Comparison of ENCODE assay signal across 9 cellular contexts in genomic region chr13:72726721-72727416, GRCh38. TPM values are rescaled to one million over a fixed set of nuclear protein-coding genes. Genes with fewer than 3 reads are reported as not detected.
DNase-seq lines count a peak whose midpoint lies in the region; ATAC-seq and TF ChIP-seq lines count a peak whose summit lies in the region.
"Had no signal": no experiment of that assay in that cellular context is flagged by ENCODE, and none has a peak within 500 bp of the region (broad histone marks: within the 10 kb centered on the region; RNA-seq: fewer than 3 reads in every experiment).

No MANE protein-coding gene starts in this region.

- H3K9ac ChIP-seq in DND-41 (ENCODE audit: low read depth, low read length) (peak overlapping the region; percentile 96), SK-N-MC (ENCODE audit: insufficient read length) (peak overlapping the region; percentile 75)

- H3K4me2 ChIP-seq in DND-41 (ENCODE audit: insufficient read depth, low read length), result peak overlapping the region; percentile 86

- TF ChIP-seq CTCF in DND-41 (IDR thresholded peaks at IDR 0.05; ENCODE audit: borderline replicate concordance, extremely low read depth, low read length, poor library complexity, severe bottlenecking) (no peak), GM20000 (IDR thresholded peaks at IDR 0.05; ENCODE audit: extremely low read depth, missing control alignments) (no peak), ascending aorta (IDR thresholded peaks at IDR 0.05) (no peak)

- H4K20me1 ChIP-seq in DND-41 (ENCODE audit: insufficient read depth, low read length), result peaks cover 28% of the 10 kb centered on the region; the same call in 1 of the 2 replicates

- H3K79me2 ChIP-seq in DND-41 (ENCODE audit: insufficient read depth, low read length), result peaks cover 95% of the 10 kb centered on the region

- H3K36me3 ChIP-seq in DND-41 (ENCODE audit: insufficient read depth, low read length) (peaks cover 26% of the 10 kb centered on the region), SK-N-MC (ENCODE audit: insufficient read depth, low read length) (peaks cover 58% of the 10 kb centered on the region), ascending aorta (peaks cover 0 to 3% of the 10 kb centered on the region in 2 donors)

- intact Hi-C loops in ascending aorta (cut with DNase I), result loop anchor here (1.0 to 2.0 kb wide), 2 partner anchors 55 to 332 kb away; partner anchors contain the start of genes KLF5 and PIBF1

- DNase-seq in DND-41, result peak; percentile 67
- DNase-seq in GM20000 (ENCODE audit: low spot score), result peak; percentile 22
- no peak for DNase-seq in SK-N-MC (ENCODE audit: low read depth, low spot score)
- peak in 1 of 2 donors; percentile 66 for DNase-seq in ascending aorta (ENCODE audit: low spot score in 2 of 2)
- DNase-seq in iPS-NIHi7 (ENCODE audit: extremely low spot score), result peak; percentile 38
- DNase-seq in stimulated activated CD4-positive, alpha-beta T cell treated with anti-CD3 and anti-CD28 coated beads, Interleukin-1b, Interleukin-23, amount 100 ng/mL, for 4 hours (ENCODE audit: low read depth in 2 of 2), result peak; percentile 3 to 30
- DNase-seq in medulla oblongata (ENCODE audit: extremely low spot score), result no peak

- H3K4me1 ChIP-seq in DND-41 (ENCODE audit: insufficient read depth, low read length) (peaks cover 58% of the 10 kb centered on the region), ascending aorta (peaks cover 0 to 15% of the 10 kb centered on the region in 2 donors)

- H3K9me3 ChIP-seq in DND-41 (ENCODE audit: insufficient read depth, low read length, severe bottlenecking) (no peaks in the 10 kb centered on the region), SK-N-MC (ENCODE audit: low read depth, low read length) (no peaks in the 10 kb centered on the region), ascending aorta (no peaks in the 10 kb centered on the region)

- peak overlapping the region; percentile 95 for H2AFZ ChIP-seq in DND-41 (ENCODE audit: low read depth, low read length)

- ATAC-seq in DND-41 (ENCODE audit: insufficient read depth, low read depth) (peak; percentile 41), HG03565 (IDR thresholded peaks at IDR 0.05; ENCODE audit: unreplicated experiment) (peak; percentile 12)

- H3K27ac ChIP-seq in DND-41 (ENCODE audit: low read length), result peak overlapping the region; percentile 96
- peak overlapping the region; percentile 8; the same call in 1 of the 2 replicates for H3K27ac ChIP-seq in SK-N-MC
- H3K27ac ChIP-seq in ascending aorta, result peak overlapping the region; percentile 12 to 51
- H3K27ac ChIP-seq: epithelial cell of prostate had no signal

- H3K27me3 ChIP-seq in DND-41 (ENCODE audit: insufficient read depth, low read length, poor library complexity), result no peaks in the 10 kb centered on the region
- no peaks in the 10 kb centered on the region for H3K27me3 ChIP-seq in ascending aorta

- H3K4me3 ChIP-seq in DND-41 (ENCODE audit: low read depth in 1 of 2, low read length in 2 of 2) (peak overlapping the region; percentile 59 to 86; a peak in 3 of 4 replicates), SK-N-MC (peak overlapping the region; percentile 80), ascending aorta (peak overlapping the region; percentile 76 to 82)

RNA-seq across cellular contexts. Expression of gene MZT1, which starts 0.6 kb away (rescaled TPM):
- 4.4 TPM for total RNA-seq in ascending aorta

RNA-seq across cellular contexts. Expression of gene BORA, which starts 0.9 kb away (rescaled TPM):
- not detected for total RNA-seq in ascending aorta

RNA-seq across cellular contexts. Expression of gene DIS3, which starts 54.8 kb away (rescaled TPM):
- 12.8 TPM for total RNA-seq in ascending aorta

RNA-seq across cellular contexts. Expression of gene PIBF1, which starts 55.1 kb away (rescaled TPM):
- 17.0 TPM for total RNA-seq in ascending aorta

Comparison
In these comparisons a context has a peak if more than half of its experiments do, and no peak if none do; other contexts are left out.
1. DNase-seq: peak in DND-41 (single experiment), GM20000 (single experiment), iPS-NIHi7 (single experiment) and stimulated activated CD4-positive, alpha-beta T cell treated with anti-CD3 and anti-CD28 coated beads, Interleukin-1b, Interleukin-23, amount 100 ng/mL, for 4 hours (2 of 2); none in SK-N-MC (single experiment) and medulla oblongata (single experiment).
2. H3K27ac ChIP-seq: peak in every context shown above with its lines; median percentile 96 in DND-41; 32 in ascending aorta; 8 in SK-N-MC.
3. Peak in every context shown above with its lines, with median percentiles within 50 percentile points of each other: H3K4me3 ChIP-seq.